Comparison of ENCODE assay signal across 27 cellular contexts in genomic region chr5:161380550-161380949, GRCh38.
"Had no signal": no experiment of that assay in that cellular context is flagged by ENCODE, and none has a peak within 500 bp of the region (broad histone marks: within the 10 kb centered on the region; RNA-seq: fewer than 3 reads in every experiment).

No MANE protein-coding gene starts in this region.

- H3K4me1 ChIP-seq: ascending aorta, body of pancreas, breast epithelium, Peyer's patch, SJSA1 had no signal

- FAIRE-seq: TTC549 had no signal

- H3K9ac ChIP-seq: SK-N-SH had no signal

- H3K9me3 ChIP-seq: ascending aorta, body of pancreas, breast epithelium, MG63, Peyer's patch, SJSA1, SK-N-SH had no signal

- H3K27me3 ChIP-seq: ascending aorta, body of pancreas, breast epithelium, MG63, Peyer's patch, SJSA1 had no signal

- H3K4me3 ChIP-seq: ascending aorta, body of pancreas, breast epithelium, MG63, Peyer's patch, SJSA1 had no signal

- ATAC-seq: activated CD8-positive, alpha-beta T cell treated with anti-CD3 and anti-CD28 coated beads for 36 hours; body of pancreas; PC-3 had no signal

- H3K4me2 ChIP-seq: SK-N-SH had no signal

- DNase-seq: activated CD4-positive, alpha-beta T cell treated with anti-CD3 and anti-CD28 coated beads, Interleukin-2, amount 10 ng/mL, durations not matched to agents 24 days and 14 days; activated CD4-positive, alpha-beta T cell treated with anti-CD3 and anti-CD28 coated beads, Interleukin-2, amount 50 U/mL, for 4 hours; activated CD8-positive, alpha-beta T cell treated with anti-CD3 and anti-CD28 coated beads for 36 hours; activated gamma-delta T cell; activated naive CD4-positive, alpha-beta T cell treated with Interleukin-2 at 50 U/mL for 16 hours; activated naive CD8-positive, alpha-beta T cell treated with anti-CD3 and anti-CD28 coated beads, Interleukin-2, amount 10 ng/mL, durations not matched to agents 7 days and 5 days; activated T-cell treated with anti-CD3 and anti-CD28 coated beads, Interleukin-2, amount 50 U/mL, for 24 hours; amygdala; body of pancreas; cerebellar nuclear complex; MG63; NCI-H1092; NCI-H1436 treated with DMSO at 0.1 percent for 48 hours; NCI-H1694 treated with DMSO at 0.1 percent for 48 hours; NCI-H2029; NCI-H345; NCI-H524 treated with DMSO at 0.1 percent for 48 hours; NK-92 treated with Interleukin-12 subunit alpha and Interleukin-12 subunit beta, amount 100 ng/mL, for 24 hours; PC-3; Peyer's patch; RPMI8226; SHP77 treated with DMSO at 0.1 percent for 48 hours; SK-N-SH had no signal

- H3K36me3 ChIP-seq: ascending aorta, breast epithelium, MG63, Peyer's patch, SJSA1 had no signal

- H3K27ac ChIP-seq: ascending aorta, body of pancreas, breast epithelium, Peyer's patch, SJSA1 had no signal
